ENCODE assay signal across 8 cellular contexts in genomic region chr12:94621662-94622359, GRCh38. TPM values are rescaled to one million over a fixed set of nuclear protein-coding genes. Genes with fewer than 3 reads are reported as not detected.
DNase-seq lines count a peak whose midpoint lies in the region; ATAC-seq, FAIRE-seq and TF ChIP-seq lines count a peak whose summit lies in the region.

No MANE protein-coding gene starts in this region.

- peaks cover 43% of the 10 kb centered on the region for H3K79me2 ChIP-seq in keratinocyte (ENCODE audit: control insufficient read depth, insufficient read depth, low read length)

- H4K20me1 ChIP-seq in keratinocyte (ENCODE audit: control insufficient read depth, extremely low read depth, insufficient read depth, low read length) = no peaks in the 10 kb centered on the region

- ATAC-seq in GM19351 (IDR thresholded peaks at IDR 0.05; ENCODE audit: unreplicated experiment) (peak; percentile 98), HG03432 (IDR thresholded peaks at IDR 0.05; ENCODE audit: unreplicated experiment) (peak; percentile 99)
- peak; percentile 99 for ATAC-seq in stimulated activated naive B cell treated with anti-CD40 and anti-IgM and Interleukin-4, amounts not matched to agents 10 μg/mL and 1 μg/mL and 100 μg/mL, for 72 hours (replicated peaks)

- H3K4me3 Mint-ChIP-seq in stimulated activated naive B cell treated with anti-CD40 and anti-IgM and Interleukin-4, amounts not matched to agents 10 μg/mL and 1 μg/mL and 100 μg/mL, for 72 hours = peak overlapping the region; percentile 48 to 68

- no peaks in the 10 kb centered on the region for H3K27me3 ChIP-seq in keratinocyte (ENCODE audit: control insufficient read depth, extremely low read depth, insufficient read depth, low read length)
- no peaks in the 10 kb centered on the region for H3K27me3 ChIP-seq in HAP-1 (ENCODE audit: low read depth)

- H2AFZ ChIP-seq in keratinocyte (ENCODE audit: control insufficient read depth, low read length) = no peak overlapping the region

- H3K9me3 ChIP-seq in keratinocyte (ENCODE audit: control insufficient read depth, low read depth, low read length) (no peaks in the 10 kb centered on the region), HAP-1 (no peaks in the 10 kb centered on the region)

- H3K4me1 Mint-ChIP-seq in stimulated activated naive B cell treated with anti-CD40 and anti-IgM and Interleukin-4, amounts not matched to agents 10 μg/mL and 1 μg/mL and 100 μg/mL, for 72 hours = peaks cover 14 to 17% of the 10 kb centered on the region in 2 donors

- H3K9me3 Mint-ChIP-seq in stimulated activated naive B cell treated with anti-CD40 and anti-IgM and Interleukin-4, amounts not matched to agents 10 μg/mL and 1 μg/mL and 100 μg/mL, for 72 hours = peaks cover 0 to 3% of the 10 kb centered on the region in 2 donors

- H3K4me3 ChIP-seq in keratinocyte (ENCODE audit: control insufficient read depth in 2 of 3, extremely low read depth in 1 of 3, insufficient read depth in 2 of 3, low read depth in 1 of 3, low read length in 3 of 3) = peak overlapping the region; percentile 29 to 62 (median 38)
- H3K4me3 ChIP-seq in HAP-1 = no peak overlapping the region

- H3K4me1 ChIP-seq in keratinocyte (ENCODE audit: control insufficient read depth, extremely low read depth, insufficient read depth, low read length) (peaks cover 61% of the 10 kb centered on the region), HAP-1 (peaks cover 16% of the 10 kb centered on the region)

- peak; percentile 80 for FAIRE-seq in keratinocyte (lab: Jason Lieb, UNC)

- peak overlapping the region; percentile 97 for H3K27ac ChIP-seq in keratinocyte (ENCODE audit: control insufficient read depth, insufficient read depth, low read length)

- in situ Hi-C loops in Caki2 (cut with HindIII; ENCODE audit: low pct_unique_long_range_greater_than_20kb, low sequenced_read_pairs) (no loop called here), HAP-1 (cut with MboI; ENCODE audit: low sequenced_read_pairs) (no loop called here)

- H3K36me3 Mint-ChIP-seq in stimulated activated naive B cell treated with anti-CD40 and anti-IgM and Interleukin-4, amounts not matched to agents 10 μg/mL and 1 μg/mL and 100 μg/mL, for 72 hours = peaks cover 10 to 17% of the 10 kb centered on the region in 2 donors

- H3K27ac Mint-ChIP-seq in stimulated activated naive B cell treated with anti-CD40 and anti-IgM and Interleukin-4, amounts not matched to agents 10 μg/mL and 1 μg/mL and 100 μg/mL, for 72 hours = peak overlapping the region; percentile 37

- H3K27me3 Mint-ChIP-seq in stimulated activated naive B cell treated with anti-CD40 and anti-IgM and Interleukin-4, amounts not matched to agents 10 μg/mL and 1 μg/mL and 100 μg/mL, for 72 hours = no peaks in the 10 kb centered on the region

- H3K36me3 ChIP-seq in keratinocyte (ENCODE audit: control insufficient read depth in 2 of 2, extremely low read depth in 1 of 2, insufficient read depth in 2 of 2, low read length in 2 of 2) (no peaks in the 10 kb centered on the region), HAP-1 (replicated peaks) (no peaks in the 10 kb centered on the region)

- TF ChIP-seq CTCF in keratinocyte (optimal IDR thresholded peaks at IDR 0.05 in 1 of 3, IDR thresholded peaks at IDR 0.05 in 1 of 3, conservative IDR thresholded peaks at IDR 0.05 in 1 of 3; ENCODE audit: extremely low read depth in 1 of 3, insufficient read depth in 2 of 3, low read length in 3 of 3) = no peak

- dilution Hi-C loops in keratinocyte (cut with MboI; ENCODE audit: extremely low pct_ligation_motif_present, low sequenced_read_pairs) = no loop called here

- peak overlapping the region; percentile 88 for H3K4me2 ChIP-seq in keratinocyte (ENCODE audit: control insufficient read depth, extremely low read depth, insufficient read depth, low read depth, low read length)

- no peaks in the 10 kb centered on the region for H3K9me1 ChIP-seq in keratinocyte (ENCODE audit: control insufficient read depth, extremely low read depth, insufficient read depth, low read length)

- DNase-seq in Caki2 (ENCODE audit: low read depth) = peak; percentile 63
- peak; percentile 6 for DNase-seq in activated T-cell treated with anti-CD3 and anti-CD28 coated beads for 4 hours
- DNase-seq in keratinocyte (ENCODE audit: low read depth, low spot score) = no peak
- peak; percentile 44 for DNase-seq in stimulated activated naive B cell treated with anti-CD40 and anti-IgM and Interleukin-4, amounts not matched to agents 10 μg/mL and 1 μg/mL and 100 μg/mL, for 72 hours
- DNase-seq in mucosa of gallbladder (ENCODE audit: low spot score) = no peak
- no peak for DNase-seq in HAP-1 (ENCODE audit: low spot score in 2 of 2)

- peak overlapping the region; percentile 87 for H3K9ac ChIP-seq in keratinocyte (ENCODE audit: control insufficient read depth, extremely low read depth, insufficient read depth, low read length)

RNA-seq across cellular contexts. Expression of gene TMCC3, which starts 28.5 kb away (rescaled TPM):
- total RNA-seq in Caki2 (2014; rRNA removed; shearing (Covaris generic); ENCODE audit: low replicate concordance) = 0.10 and 0.38 TPM in 2 replicates
- polyA plus RNA-seq in keratinocyte = 14.8 to 20.0 TPM (median 18.9 TPM) in 3 replicates
- 18.4 TPM for polyA plus RNA-seq in keratinocyte (2011; ENCODE audit: low read depth)
- 11.2 and 16.9 TPM in 2 replicates for polyA plus RNA-seq in keratinocyte (2011; cell fraction: cytosol; rRNA removed)
- 18.9 and 20.8 TPM in 2 replicates for polyA plus RNA-seq in keratinocyte (2011; cell fraction: nucleus; rRNA removed)
- polyA plus RNA-seq in keratinocyte (2012; ENCODE audit: low replicate concordance) = 9.0 and 14.8 TPM in 2 replicates
- 13.6 to 31.9 TPM (median 21.9 TPM) in 3 replicates for polyA minus RNA-seq in keratinocyte
- 10.6 TPM for polyA minus RNA-seq in keratinocyte (2011; cell fraction: cytosol; rRNA and poly(A)+ RNA removed)
- 16.7 and 35.9 TPM in 2 replicates for polyA minus RNA-seq in keratinocyte (2011; cell fraction: nucleus; rRNA and poly(A)+ RNA removed)
- total RNA-seq in mucosa of gallbladder = 6.1 TPM

Comparison
In these comparisons a context has a peak if more than half of its experiments do, and no peak if none do; other contexts are left out.
1. DNase-seq: peak in Caki2 (single experiment), activated T-cell treated with anti-CD3 and anti-CD28 coated beads for 4 hours (single experiment) and stimulated activated naive B cell treated with anti-CD40 and anti-IgM and Interleukin-4, amounts not matched to agents 10 μg/mL and 1 μg/mL and 100 μg/mL, for 72 hours (single experiment); none in keratinocyte (single experiment), mucosa of gallbladder (single experiment) and HAP-1 (0 of 2).
2. Peak in every context shown above with its lines, with median percentiles within 50 percentile points of each other: ATAC-seq.